ENCODE assay signal across 2 cellular contexts in the genomic region with DNA sequence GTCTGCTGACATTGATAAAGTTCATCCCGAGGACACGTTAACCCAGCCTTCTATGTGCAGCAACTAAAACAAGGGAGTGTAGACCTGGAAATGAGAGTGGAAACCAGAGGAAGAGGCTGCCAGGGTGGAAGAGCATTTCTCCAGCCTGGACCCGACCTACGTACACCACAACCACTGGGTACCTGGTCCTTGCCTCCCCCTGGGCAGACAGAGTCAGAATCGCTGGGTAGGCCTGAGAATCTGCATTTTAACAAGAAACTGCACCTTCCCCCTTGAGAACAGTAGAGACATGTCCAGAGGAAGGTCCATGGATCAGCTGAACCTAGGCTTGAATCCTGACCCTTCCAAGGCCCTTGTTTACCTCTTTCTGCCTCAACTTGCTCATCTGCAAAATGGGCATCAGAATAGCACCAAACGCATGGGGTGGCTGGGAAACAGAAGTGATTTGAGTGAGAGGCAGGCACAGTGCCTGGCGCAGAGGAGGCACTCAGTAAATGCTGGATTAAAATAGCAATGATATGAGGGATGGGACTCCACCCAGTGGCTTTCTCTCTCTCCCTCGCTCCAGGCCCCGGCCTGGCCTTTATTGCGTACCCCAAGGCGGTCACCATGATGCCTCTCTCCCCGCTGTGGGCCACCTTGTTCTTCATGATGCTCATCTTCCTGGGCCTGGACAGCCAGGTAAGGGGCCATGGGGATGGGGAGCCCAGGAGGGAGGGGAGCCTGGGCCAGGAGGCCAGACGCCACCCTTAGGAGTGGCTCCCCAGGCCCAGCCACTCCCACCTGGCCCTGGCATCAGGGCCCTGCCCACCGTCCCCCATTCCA.
TF ChIP-seq lines count a peak whose summit lies in the region.

No MANE protein-coding gene starts in this region.

TF ChIP-seq in K562, 482 proteins besides CTCF, POLR2A, EP300 and RAD21:
- no peak for TF ChIP-seq RHOXF2B (CRISPR knock-in tag; conservative IDR thresholded peaks at IDR 0.05)
- TF ChIP-seq GABPB2 (CRISPR knock-in tag; conservative IDR thresholded peaks at IDR 0.05): no peak
- TF ChIP-seq ELF1 (tag; IDR thresholded peaks at IDR 0.05): no peak
- peak; percentile 83 for TF ChIP-seq RBM25 (IDR thresholded peaks at IDR 0.05; ENCODE audit: low read depth, low read length, severe bottlenecking)
- TF ChIP-seq ZSCAN29 (IDR thresholded peaks at IDR 0.05): no peak
- TF ChIP-seq ADNP (tag; IDR thresholded peaks at IDR 0.05): 0 out of 2 replicates have a peak, but pooled peaks have one; percentile 23
- no peak for TF ChIP-seq CTBP1 (IDR thresholded peaks at IDR 0.05; ENCODE audit: borderline replicate concordance)
- no peak for TF ChIP-seq ZNF24 (IDR thresholded peaks at IDR 0.05)

TF ChIP-seq in HepG2, 621 proteins besides CTCF, POLR2A, EP300 and RAD21:
- no peak for TF ChIP-seq FOXA1 (IDR thresholded peaks at IDR 0.05)
- no peak for TF ChIP-seq FOXA1 (CRISPR knock-in tag; IDR thresholded peaks at IDR 0.05)
- TF ChIP-seq ZMYM3 (CRISPR knock-in tag; IDR thresholded peaks at IDR 0.05): 0 out of 2 replicates have a peak, but pooled peaks have one; percentile 38
- TF ChIP-seq ZNF629 (CRISPR knock-in tag; conservative IDR thresholded peaks at IDR 0.05): peak; percentile 93
